8 cellular contexts compared by ENCODE assay signal in genomic region chr4:8200302-8200975, GRCh38. TPM values are rescaled to one million over a fixed set of nuclear protein-coding genes. Genes with fewer than 3 reads are reported as not detected.
DNase-seq lines count a peak whose midpoint lies in the region; ATAC-seq and TF ChIP-seq lines count a peak whose summit lies in the region.

No MANE protein-coding gene starts in this region.

- peak overlapping the region; percentile 72; the same call in 1 of the 2 replicates for H3K9ac ChIP-seq in OCI-LY1 (ENCODE audit: low read length)

- no peak for TF ChIP-seq CTCF in CD14-positive monocyte (IDR thresholded peaks at IDR 0.05)
- no peak for TF ChIP-seq CTCF in OCI-LY1 (IDR thresholded peaks at IDR 0.05; ENCODE audit: low read length)
- no peak for TF ChIP-seq CTCF in body of pancreas (IDR thresholded peaks at IDR 0.05)
- TF ChIP-seq CTCF in HFFc6 (IDR thresholded peaks at IDR 0.05): no peak

- H3K36me3 Mint-ChIP-seq in CD14-positive monocyte (peaks cover 26 to 34% of the 10 kb centered on the region in 2 donors), HFFc6 (ENCODE audit: low read depth) (no peaks in the 10 kb centered on the region)

- H3K9me3 ChIP-seq in OCI-LY1 (ENCODE audit: low read length) (no peaks in the 10 kb centered on the region), body of pancreas (no peaks in the 10 kb centered on the region)

- H2AFZ ChIP-seq in OCI-LY1 (ENCODE audit: low read length): no peak overlapping the region

- no peaks in the 10 kb centered on the region for H4K20me1 ChIP-seq in OCI-LY1 (ENCODE audit: insufficient read depth, low read length)

- H3F3A ChIP-seq in OCI-LY1 (ENCODE audit: insufficient read depth, low read length): no peaks in the 10 kb centered on the region

- peak overlapping the region; percentile 79 for H3K4me2 ChIP-seq in OCI-LY1 (ENCODE audit: low read length)

- H3K27me3 ChIP-seq in OCI-LY1 (ENCODE audit: insufficient read depth, low read length) (no peaks in the 10 kb centered on the region), body of pancreas (no peaks in the 10 kb centered on the region)

- H3K4me1 ChIP-seq in OCI-LY1 (ENCODE audit: insufficient read depth, low read length, severe bottlenecking) (peaks cover 54% of the 10 kb centered on the region), body of pancreas (peaks cover 63% of the 10 kb centered on the region)

- DNase-seq in CD14-positive monocyte (ENCODE audit: low spot score) (peak; percentile 78), body of pancreas (peak; percentile 40 to 76 (median 68)), medulla oblongata (ENCODE audit: extremely low spot score) (peak; percentile 42), ureter (ENCODE audit: low spot score) (peak; percentile 83), HFFc6 (no peak)

- H3K36me3 ChIP-seq in OCI-LY1 (ENCODE audit: insufficient read depth, low read length) (no peaks in the 10 kb centered on the region), body of pancreas (replicated peaks in 1 of 2; ENCODE audit: insufficient read depth in 1 of 2, low read depth in 2 of 2) (no peaks in the 10 kb centered on the region)

- peak overlapping the region; percentile 83 for H3K27ac ChIP-seq in OCI-LY1 (ENCODE audit: low read depth, low read length, poor library complexity, severe bottlenecking)
- peak overlapping the region; percentile 87 to 98 (median 90) for H3K27ac ChIP-seq in body of pancreas

- 18 to 36% methylated on average over 7 to 30 of the region's 30 CpGs for WGBS in body of pancreas, 2 donors

- peak overlapping the region; percentile 95 to 99 (median 97) for H3K27ac Mint-ChIP-seq in CD14-positive monocyte
- no peak overlapping the region for H3K27ac Mint-ChIP-seq in HFFc6

- TF ChIP-seq POLR2A in body of pancreas (IDR thresholded peaks at IDR 0.05): peak in 2 of 3 donors; percentile 14 to 58

- H3K4me3 Mint-ChIP-seq in CD14-positive monocyte: peak overlapping the region; percentile 95 to 96
- H3K4me3 Mint-ChIP-seq in HFFc6: no peak overlapping the region

- H3K4me3 ChIP-seq in OCI-LY1 (ENCODE audit: low read depth, low read length, poor library complexity, severe bottlenecking): peak overlapping the region; percentile 66
- peak overlapping the region in 1 of 2 donors; percentile 10 for H3K4me3 ChIP-seq in body of pancreas

- no peaks in the 10 kb centered on the region for H3K79me2 ChIP-seq in OCI-LY1 (ENCODE audit: insufficient read depth, low read length)

- no peaks in the 10 kb centered on the region for H3K9me2 ChIP-seq in OCI-LY1 (ENCODE audit: low read depth, low read length)

- intact Hi-C loops in CD14-positive monocyte (cut with micrococcal nuclease): no loop called here
- intact Hi-C loops in body of pancreas (cut with DNase I): no loop called here

- no peak for ATAC-seq in body of pancreas
- no peak for ATAC-seq in GM21723 (IDR thresholded peaks at IDR 0.05; ENCODE audit: unreplicated experiment)
- ATAC-seq in HG03045 (IDR thresholded peaks at IDR 0.05; ENCODE audit: unreplicated experiment): no peak

- H3K9me3 Mint-ChIP-seq in CD14-positive monocyte: peaks cover 0 to 4% (median 0%) of the 10 kb centered on the region in 7 donors
- no peaks in the 10 kb centered on the region for H3K9me3 Mint-ChIP-seq in HFFc6

- H3K27me3 Mint-ChIP-seq in CD14-positive monocyte (ENCODE audit: low read depth in 3 of 3): peaks cover 0 to 5% (median 5%) of the 10 kb centered on the region in 3 donors
- H3K27me3 Mint-ChIP-seq in HFFc6 (ENCODE audit: insufficient read depth): peaks cover 8% of the 10 kb centered on the region

- H3K4me1 Mint-ChIP-seq in CD14-positive monocyte (peaks cover 69% of the 10 kb centered on the region), HFFc6 (ENCODE audit: low read depth) (peaks cover 14% of the 10 kb centered on the region)

RNA-seq across cellular contexts. Expression of gene SH3TC1, which starts 1.3 kb away (rescaled TPM):
- polyA plus RNA-seq in CD14-positive monocyte: 10 to 100 TPM; 36.9 to 41.9 TPM
- total RNA-seq in body of pancreas (100 to 1,000 TPM in 1 of 2 donors, 10 to 100 TPM in 1; 31.1 to 103 TPM), ureter (87.0 TPM)
- total RNA-seq in HFFc6 (2021; fragmentation: NEBNext Ultra II Directional; extraction: Animal tissue kit (Norgen Biotek cat#: 25700)): 1 to 10 TPM in 2 of 6 experiments, under 1 TPM in 4; 0.34 to 1.4 (median 0.86) TPM

RNA-seq across cellular contexts. Expression of gene ABLIM2, which starts 41.8 kb away (rescaled TPM):
- not detected for polyA plus RNA-seq in CD14-positive monocyte
- total RNA-seq in body of pancreas (10 to 100 TPM in 1 of 2 donors, 1 to 10 TPM in 1; 6.0 to 20.8 TPM), ureter (8.5 TPM)
- total RNA-seq in HFFc6 (2021; fragmentation: NEBNext Ultra II Directional; extraction: Animal tissue kit (Norgen Biotek cat#: 25700)): under 1 TPM in 1 of 6 experiments, not detected in 5; 0.14 TPM

Comparison
In these comparisons a context has a peak if more than half of its experiments do, and no peak if none do; other contexts are left out.
1. RNA of gene SH3TC1, which starts 1.3 kb away (total RNA-seq): 31.1 to 103 TPM in body of pancreas and 87.0 TPM in ureter (single experiment); 0.34 to 1.4 TPM in HFFc6; every median in the first group is over 10 times any median in the second.